Comparison of ENCODE assay signal across 9 cellular contexts in the genomic region with DNA sequence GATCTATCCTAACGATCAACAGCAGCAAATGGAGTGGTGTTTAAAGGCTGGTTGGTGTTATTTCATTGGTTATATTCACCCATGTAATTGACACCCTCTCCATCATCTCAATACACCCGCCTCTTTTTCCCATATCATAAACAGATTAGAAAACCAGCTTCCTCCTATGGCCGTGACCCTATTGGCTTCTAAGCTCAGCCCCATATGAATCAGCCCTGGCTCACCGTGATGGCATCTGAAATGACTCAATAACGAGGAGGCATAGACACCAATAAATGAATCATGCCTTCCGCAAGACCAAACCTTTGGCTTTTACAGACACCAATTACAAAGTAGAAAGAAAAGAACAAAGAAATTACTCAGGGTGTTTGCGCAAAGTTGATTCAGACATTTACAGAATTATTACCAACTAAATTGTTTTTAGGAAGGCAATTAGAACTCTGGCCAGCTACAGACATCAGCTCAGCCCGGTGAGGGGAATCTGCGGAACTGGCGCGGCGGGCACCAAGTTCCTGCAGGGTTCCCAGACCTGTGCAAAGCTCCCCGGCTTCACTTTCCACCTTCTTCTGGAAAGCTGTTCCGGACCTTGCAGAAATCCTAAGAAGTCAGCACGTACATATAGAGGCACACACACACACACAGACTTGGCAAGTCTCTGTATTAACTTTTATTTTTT. TPM values are rescaled to one million over a fixed set of nuclear protein-coding genes. Genes with fewer than 3 reads are reported as not detected.
DNase-seq lines count a peak whose midpoint lies in the region; ATAC-seq and TF ChIP-seq lines count a peak whose summit lies in the region.
"Had no signal": no experiment of that assay in that cellular context is flagged by ENCODE, and none has a peak within 500 bp of the region (broad histone marks: within the 10 kb centered on the region; RNA-seq: fewer than 3 reads in every experiment).

No MANE protein-coding gene starts in this region.

- H3K27me3 ChIP-seq in esophagus (ENCODE audit: control insufficient read depth in 1 of 2, insufficient read depth in 2 of 2, low read length in 2 of 2): no peaks in the 10 kb centered on the region
- H3K27me3 ChIP-seq in H7 (ENCODE audit: control insufficient read depth, insufficient read depth, low read length): no peaks in the 10 kb centered on the region

- TF ChIP-seq CTCF in activated CD8-positive, alpha-beta T cell treated with anti-CD3 and anti-CD28 coated beads for 36 hours (IDR thresholded peaks at IDR 0.05): no peak

- peak overlapping the region in 2 of 3 donors; percentile 89 to 90 for H3K27ac Mint-ChIP-seq in IgD-negative memory B cell
- peak overlapping the region; percentile 69 for H3K27ac Mint-ChIP-seq in activated CD8-positive, alpha-beta T cell treated with anti-CD3 and anti-CD28 coated beads for 36 hours

- H3K27ac ChIP-seq in esophagus (ENCODE audit: low read depth in 2 of 2, low read length in 1 of 2): peak overlapping the region; percentile 52 to 72
- H3K27ac ChIP-seq: SK-N-MC had no signal

- no peaks in the 10 kb centered on the region for H3K9me3 Mint-ChIP-seq in IgD-negative memory B cell
- no peaks in the 10 kb centered on the region for H3K9me3 Mint-ChIP-seq in activated CD8-positive, alpha-beta T cell treated with anti-CD3 and anti-CD28 coated beads for 36 hours

- H3K9me3 ChIP-seq in esophagus (ENCODE audit: control insufficient read depth in 2 of 2, insufficient read depth in 1 of 2, low read depth in 1 of 2, low read length in 1 of 2): no peaks in the 10 kb centered on the region

- H3K4me3 ChIP-seq in esophagus (ENCODE audit: low read depth in 1 of 2, low read length in 2 of 2) (no peak overlapping the region), H7 (ENCODE audit: insufficient read depth, low read depth, low read length) (no peak overlapping the region)
- H3K4me3 ChIP-seq: SK-N-MC had no signal

- H3K4me3 Mint-ChIP-seq in IgD-negative memory B cell: peak overlapping the region in 2 of 4 donors; percentile 27 to 90
- peak overlapping the region; percentile 13 for H3K4me3 Mint-ChIP-seq in activated CD8-positive, alpha-beta T cell treated with anti-CD3 and anti-CD28 coated beads for 36 hours

- peak; percentile 90 for DNase-seq in activated CD8-positive, alpha-beta T cell treated with anti-CD3 and anti-CD28 coated beads for 36 hours
- DNase-seq in stimulated activated CD4-positive, alpha-beta T cell treated with anti-CD3 and anti-CD28 coated beads, Interleukin-4, amount 100 ng/mL, for 24 hours: peak; percentile 84
- DNase-seq in H7: no peak

- H3K36me3 ChIP-seq in esophagus (ENCODE audit: control insufficient read depth in 2 of 2, insufficient read depth in 2 of 2, low read length in 1 of 2) (peaks cover 0 to 2% of the 10 kb centered on the region in 2 donors), H7 (replicated peaks; ENCODE audit: control insufficient read depth, insufficient read depth, low read length) (no peaks in the 10 kb centered on the region; the same call in 1 of the 2 replicates)

- peaks cover 10% of the 10 kb centered on the region for H3K27me3 Mint-ChIP-seq in IgD-negative memory B cell
- no peaks in the 10 kb centered on the region for H3K27me3 Mint-ChIP-seq in activated CD8-positive, alpha-beta T cell treated with anti-CD3 and anti-CD28 coated beads for 36 hours

- ATAC-seq in activated CD8-positive, alpha-beta T cell treated with anti-CD3 and anti-CD28 coated beads for 36 hours: peak; percentile 99
- ATAC-seq in GM19463 (IDR thresholded peaks at IDR 0.05; ENCODE audit: unreplicated experiment): no peak
- no peak for ATAC-seq in GM18868 (IDR thresholded peaks at IDR 0.05; ENCODE audit: unreplicated experiment)
- ATAC-seq in HG03175 (IDR thresholded peaks at IDR 0.05; ENCODE audit: unreplicated experiment): no peak

- peaks cover 49 to 61% (median 56%) of the 10 kb centered on the region in 3 donors for H3K4me1 Mint-ChIP-seq in IgD-negative memory B cell
- H3K4me1 Mint-ChIP-seq in activated CD8-positive, alpha-beta T cell treated with anti-CD3 and anti-CD28 coated beads for 36 hours (ENCODE audit: low read depth): peaks cover 33% of the 10 kb centered on the region

- CTCF ChIA-PET in activated CD8-positive, alpha-beta T cell treated with anti-CD3 and anti-CD28 coated beads for 36 hours (lab: Charles Lee): interaction anchor here (0.8 to 1.1 kb wide), 4 partner anchors 10 to 76 kb away, joined by 3 to 4 read pairs (median 4); no protein-coding TSS in a partner anchor

- H3K36me3 Mint-ChIP-seq in IgD-negative memory B cell: peaks cover 3% of the 10 kb centered on the region
- no peaks in the 10 kb centered on the region for H3K36me3 Mint-ChIP-seq in activated CD8-positive, alpha-beta T cell treated with anti-CD3 and anti-CD28 coated beads for 36 hours (ENCODE audit: low read depth)

- intact Hi-C loops in activated CD8-positive, alpha-beta T cell treated with anti-CD3 and anti-CD28 coated beads for 36 hours (cut with micrococcal nuclease): loop anchor here (5.0 kb wide), 1 partner anchor 76 kb away; a partner anchor contains a TSS

- POLR2A ChIA-PET in activated CD8-positive, alpha-beta T cell treated with anti-CD3 and anti-CD28 coated beads for 36 hours (lab: Charles Lee): interaction anchor here (1.0 to 2.6 kb wide), 2 partner anchors 11 to 14 kb away, joined by 4 to 24 read pairs; a partner anchor contains a TSS

- H3K4me1 ChIP-seq in esophagus (ENCODE audit: control insufficient read depth in 2 of 2, insufficient read depth in 2 of 2, low read length in 1 of 2): peaks cover 4 to 18% of the 10 kb centered on the region in 2 donors

- 37 to 46% methylated on average over 15 of the region's 15 CpGs for WGBS in esophagus, 2 donors

RNA-seq across cellular contexts. Expression of a gene that starts 11.5 kb away (rescaled TPM):
- polyA plus RNA-seq in IgD-negative memory B cell: 7.0 TPM
- 1 to 10 TPM; 1.7 to 2.0 TPM for total RNA-seq in activated CD8-positive, alpha-beta T cell treated with anti-CD3 and anti-CD28 coated beads for 36 hours
- polyA plus RNA-seq in esophagus: 1 to 10 TPM; 2.8 to 2.9 TPM
- total RNA-seq in H7 (2014; rRNA removed; shearing (Covaris generic)): 17.8 and 25.1 TPM in 2 replicates
